In genomic region chr5:66850354-66851075, GRCh38 we compare ENCODE assay signal across 1 cellular context.
TF ChIP-seq lines count a peak whose summit lies in the region.

No MANE protein-coding gene starts in this region.

TF ChIP-seq in WTC11, 78 proteins besides CTCF, POLR2A, EP300 and RAD21 (continued from another document):
- TF ChIP-seq, protein P1, sequence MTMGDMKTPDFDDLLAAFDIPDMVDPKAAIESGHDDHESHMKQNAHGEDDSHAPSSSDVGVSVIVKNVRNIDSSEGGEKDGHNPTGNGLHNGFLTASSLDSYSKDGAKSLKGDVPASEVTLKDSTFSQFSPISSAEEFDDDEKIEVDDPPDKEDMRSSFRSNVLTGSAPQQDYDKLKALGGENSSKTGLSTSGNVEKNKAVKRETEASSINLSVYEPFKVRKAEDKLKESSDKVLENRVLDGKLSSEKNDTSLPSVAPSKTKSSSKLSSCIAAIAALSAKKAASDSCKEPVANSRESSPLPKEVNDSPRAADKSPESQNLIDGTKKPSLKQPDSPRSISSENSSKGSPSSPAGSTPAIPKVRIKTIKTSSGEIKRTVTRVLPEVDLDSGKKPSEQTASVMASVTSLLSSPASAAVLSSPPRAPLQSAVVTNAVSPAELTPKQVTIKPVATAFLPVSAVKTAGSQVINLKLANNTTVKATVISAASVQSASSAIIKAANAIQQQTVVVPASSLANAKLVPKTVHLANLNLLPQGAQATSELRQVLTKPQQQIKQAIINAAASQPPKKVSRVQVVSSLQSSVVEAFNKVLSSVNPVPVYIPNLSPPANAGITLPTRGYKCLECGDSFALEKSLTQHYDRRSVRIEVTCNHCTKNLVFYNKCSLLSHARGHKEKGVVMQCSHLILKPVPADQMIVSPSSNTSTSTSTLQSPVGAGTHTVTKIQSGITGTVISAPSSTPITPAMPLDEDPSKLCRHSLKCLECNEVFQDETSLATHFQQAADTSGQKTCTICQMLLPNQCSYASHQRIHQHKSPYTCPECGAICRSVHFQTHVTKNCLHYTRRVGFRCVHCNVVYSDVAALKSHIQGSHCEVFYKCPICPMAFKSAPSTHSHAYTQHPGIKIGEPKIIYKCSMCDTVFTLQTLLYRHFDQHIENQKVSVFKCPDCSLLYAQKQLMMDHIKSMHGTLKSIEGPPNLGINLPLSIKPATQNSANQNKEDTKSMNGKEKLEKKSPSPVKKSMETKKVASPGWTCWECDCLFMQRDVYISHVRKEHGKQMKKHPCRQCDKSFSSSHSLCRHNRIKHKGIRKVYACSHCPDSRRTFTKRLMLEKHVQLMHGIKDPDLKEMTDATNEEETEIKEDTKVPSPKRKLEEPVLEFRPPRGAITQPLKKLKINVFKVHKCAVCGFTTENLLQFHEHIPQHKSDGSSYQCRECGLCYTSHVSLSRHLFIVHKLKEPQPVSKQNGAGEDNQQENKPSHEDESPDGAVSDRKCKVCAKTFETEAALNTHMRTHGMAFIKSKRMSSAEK (CRISPR knock-in tag; IDR thresholded peaks at IDR 0.05; ENCODE audit: borderline replicate concordance) = no peak
- TF ChIP-seq IRF1 (CRISPR knock-in tag; IDR thresholded peaks at IDR 0.05) (no peak), RORB (CRISPR knock-in tag; IDR thresholded peaks at IDR 0.05) (no peak), E2F1 (CRISPR knock-in tag; IDR thresholded peaks at IDR 0.05) (no peak), CREM (CRISPR knock-in tag; IDR thresholded peaks at IDR 0.05) (no peak), ZNF121 (CRISPR knock-in tag; IDR thresholded peaks at IDR 0.05) (no peak), NFYB (CRISPR knock-in tag; conservative IDR thresholded peaks at IDR 0.05; ENCODE audit: low read depth) (no peak), ESRRA (CRISPR knock-in tag; IDR thresholded peaks at IDR 0.05; ENCODE audit: borderline replicate concordance) (no peak), ZNF425 (CRISPR knock-in tag; conservative IDR thresholded peaks at IDR 0.05) (no peak), EMX1 (CRISPR knock-in tag; IDR thresholded peaks at IDR 0.05) (no peak)
TF ChIP-seq in WTC11: peak in this region for 0.
